ENCODE assay signal across 1 cellular context in genomic region chr10:46068117-46068516, GRCh38.
TF ChIP-seq lines count a peak whose summit lies in the region.

No MANE protein-coding gene starts in this region.

TF ChIP-seq in WTC11, 78 proteins besides CTCF, POLR2A, EP300 and RAD21 (continued from another document):
- TF ChIP-seq, protein P1, sequence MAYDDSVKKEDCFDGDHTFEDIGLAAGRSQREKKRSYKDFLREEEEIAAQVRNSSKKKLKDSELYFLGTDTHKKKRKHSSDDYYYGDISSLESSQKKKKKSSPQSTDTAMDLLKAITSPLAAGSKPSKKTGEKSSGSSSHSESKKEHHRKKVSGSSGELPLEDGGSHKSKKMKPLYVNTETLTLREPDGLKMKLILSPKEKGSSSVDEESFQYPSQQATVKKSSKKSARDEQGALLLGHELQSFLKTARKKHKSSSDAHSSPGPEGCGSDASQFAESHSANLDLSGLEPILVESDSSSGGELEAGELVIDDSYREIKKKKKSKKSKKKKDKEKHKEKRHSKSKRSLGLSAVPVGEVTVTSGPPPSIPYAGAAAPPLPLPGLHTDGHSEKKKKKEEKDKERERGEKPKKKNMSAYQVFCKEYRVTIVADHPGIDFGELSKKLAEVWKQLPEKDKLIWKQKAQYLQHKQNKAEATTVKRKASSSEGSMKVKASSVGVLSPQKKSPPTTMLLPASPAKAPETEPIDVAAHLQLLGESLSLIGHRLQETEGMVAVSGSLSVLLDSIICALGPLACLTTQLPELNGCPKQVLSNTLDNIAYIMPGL (CRISPR knock-in tag; IDR thresholded peaks at IDR 0.05) = no peak
- TF ChIP-seq ZNF232 (CRISPR knock-in tag; IDR thresholded peaks at IDR 0.05) (no peak), CREM (CRISPR knock-in tag; IDR thresholded peaks at IDR 0.05) (no peak), GABPB1 (CRISPR knock-in tag; IDR thresholded peaks at IDR 0.05) (no peak), RORB (CRISPR knock-in tag; IDR thresholded peaks at IDR 0.05) (no peak), CBFB (CRISPR knock-in tag; IDR thresholded peaks at IDR 0.05; ENCODE audit: low read depth) (no peak), NFE2L1 (CRISPR knock-in tag; IDR thresholded peaks at IDR 0.05) (no peak), ZNF423 (CRISPR knock-in tag; IDR thresholded peaks at IDR 0.05) (no peak), GTF2I (CRISPR knock-in tag; conservative IDR thresholded peaks at IDR 0.05) (no peak), PREB (CRISPR knock-in tag; IDR thresholded peaks at IDR 0.05; ENCODE audit: borderline replicate concordance) (no peak)
- TF ChIP-seq, protein P2, sequence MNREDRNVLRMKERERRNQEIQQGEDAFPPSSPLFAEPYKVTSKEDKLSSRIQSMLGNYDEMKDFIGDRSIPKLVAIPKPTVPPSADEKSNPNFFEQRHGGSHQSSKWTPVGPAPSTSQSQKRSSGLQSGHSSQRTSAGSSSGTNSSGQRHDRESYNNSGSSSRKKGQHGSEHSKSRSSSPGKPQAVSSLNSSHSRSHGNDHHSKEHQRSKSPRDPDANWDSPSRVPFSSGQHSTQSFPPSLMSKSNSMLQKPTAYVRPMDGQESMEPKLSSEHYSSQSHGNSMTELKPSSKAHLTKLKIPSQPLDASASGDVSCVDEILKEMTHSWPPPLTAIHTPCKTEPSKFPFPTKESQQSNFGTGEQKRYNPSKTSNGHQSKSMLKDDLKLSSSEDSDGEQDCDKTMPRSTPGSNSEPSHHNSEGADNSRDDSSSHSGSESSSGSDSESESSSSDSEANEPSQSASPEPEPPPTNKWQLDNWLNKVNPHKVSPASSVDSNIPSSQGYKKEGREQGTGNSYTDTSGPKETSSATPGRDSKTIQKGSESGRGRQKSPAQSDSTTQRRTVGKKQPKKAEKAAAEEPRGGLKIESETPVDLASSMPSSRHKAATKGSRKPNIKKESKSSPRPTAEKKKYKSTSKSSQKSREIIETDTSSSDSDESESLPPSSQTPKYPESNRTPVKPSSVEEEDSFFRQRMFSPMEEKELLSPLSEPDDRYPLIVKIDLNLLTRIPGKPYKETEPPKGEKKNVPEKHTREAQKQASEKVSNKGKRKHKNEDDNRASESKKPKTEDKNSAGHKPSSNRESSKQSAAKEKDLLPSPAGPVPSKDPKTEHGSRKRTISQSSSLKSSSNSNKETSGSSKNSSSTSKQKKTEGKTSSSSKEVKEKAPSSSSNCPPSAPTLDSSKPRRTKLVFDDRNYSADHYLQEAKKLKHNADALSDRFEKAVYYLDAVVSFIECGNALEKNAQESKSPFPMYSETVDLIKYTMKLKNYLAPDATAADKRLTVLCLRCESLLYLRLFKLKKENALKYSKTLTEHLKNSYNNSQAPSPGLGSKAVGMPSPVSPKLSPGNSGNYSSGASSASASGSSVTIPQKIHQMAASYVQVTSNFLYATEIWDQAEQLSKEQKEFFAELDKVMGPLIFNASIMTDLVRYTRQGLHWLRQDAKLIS (CRISPR knock-in tag; IDR thresholded peaks at IDR 0.05; ENCODE audit: borderline replicate concordance) = no peak
- TF ChIP-seq, protein P3, sequence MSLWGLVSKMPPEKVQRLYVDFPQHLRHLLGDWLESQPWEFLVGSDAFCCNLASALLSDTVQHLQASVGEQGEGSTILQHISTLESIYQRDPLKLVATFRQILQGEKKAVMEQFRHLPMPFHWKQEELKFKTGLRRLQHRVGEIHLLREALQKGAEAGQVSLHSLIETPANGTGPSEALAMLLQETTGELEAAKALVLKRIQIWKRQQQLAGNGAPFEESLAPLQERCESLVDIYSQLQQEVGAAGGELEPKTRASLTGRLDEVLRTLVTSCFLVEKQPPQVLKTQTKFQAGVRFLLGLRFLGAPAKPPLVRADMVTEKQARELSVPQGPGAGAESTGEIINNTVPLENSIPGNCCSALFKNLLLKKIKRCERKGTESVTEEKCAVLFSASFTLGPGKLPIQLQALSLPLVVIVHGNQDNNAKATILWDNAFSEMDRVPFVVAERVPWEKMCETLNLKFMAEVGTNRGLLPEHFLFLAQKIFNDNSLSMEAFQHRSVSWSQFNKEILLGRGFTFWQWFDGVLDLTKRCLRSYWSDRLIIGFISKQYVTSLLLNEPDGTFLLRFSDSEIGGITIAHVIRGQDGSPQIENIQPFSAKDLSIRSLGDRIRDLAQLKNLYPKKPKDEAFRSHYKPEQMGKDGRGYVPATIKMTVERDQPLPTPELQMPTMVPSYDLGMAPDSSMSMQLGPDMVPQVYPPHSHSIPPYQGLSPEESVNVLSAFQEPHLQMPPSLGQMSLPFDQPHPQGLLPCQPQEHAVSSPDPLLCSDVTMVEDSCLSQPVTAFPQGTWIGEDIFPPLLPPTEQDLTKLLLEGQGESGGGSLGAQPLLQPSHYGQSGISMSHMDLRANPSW (CRISPR knock-in tag; conservative IDR thresholded peaks at IDR 0.05; ENCODE audit: low read depth) = no peak
